ENCODE assay signal across 8 cellular contexts in the genomic region with DNA sequence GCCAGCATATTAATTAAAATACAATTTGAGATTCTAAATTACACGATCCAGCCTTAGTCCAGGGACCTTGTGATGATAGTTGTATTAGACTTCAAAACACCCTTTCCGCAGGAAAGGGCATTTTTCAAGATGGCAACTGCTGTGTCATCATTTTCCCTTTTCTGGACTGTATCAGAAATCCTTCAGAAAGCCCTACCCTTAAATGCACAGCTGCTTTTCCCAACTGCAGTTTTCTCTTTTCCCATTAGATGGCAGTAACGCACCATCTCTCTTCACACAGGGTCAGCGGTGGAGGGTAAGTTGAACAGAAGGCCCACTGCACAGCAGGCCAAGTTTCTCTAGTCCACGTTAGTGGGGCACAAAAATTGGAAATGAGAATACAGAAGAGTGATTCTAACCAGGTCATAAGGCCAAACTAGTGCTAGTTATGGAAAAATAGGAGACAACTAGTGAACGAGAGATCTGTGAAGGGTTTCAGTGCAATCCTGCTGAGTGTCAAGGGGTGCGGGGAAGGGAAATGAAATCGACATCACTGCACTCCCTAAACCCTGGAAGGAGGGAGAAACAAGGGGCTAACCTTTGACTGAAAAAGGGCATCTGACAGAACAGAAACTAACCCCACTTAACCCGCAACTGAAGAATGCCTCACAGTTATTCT. TPM values are rescaled to one million over a fixed set of nuclear protein-coding genes. Genes with fewer than 3 reads are reported as not detected.
DNase-seq lines count a peak whose midpoint lies in the region; ATAC-seq and TF ChIP-seq lines count a peak whose summit lies in the region.

No MANE protein-coding gene starts in this region.

- no peak for TF ChIP-seq EP300 in neural cell (conservative IDR thresholded peaks at IDR 0.05; ENCODE audit: poor library complexity, severe bottlenecking)

- no peaks in the 10 kb centered on the region for H3K9me2 ChIP-seq in neural cell (ENCODE audit: insufficient read depth, low read length)

- no peaks in the 10 kb centered on the region for H3F3A ChIP-seq in neural cell (ENCODE audit: insufficient read depth, low read length, poor library complexity, severe bottlenecking)

- peak; percentile 69 for DNase-seq in DND-41
- DNase-seq in KBM-7: peak; percentile 94
- peak; percentile 44 for DNase-seq in activated T-cell treated with anti-CD3 and anti-CD28 coated beads for 48 hours (ENCODE audit: low read depth)
- DNase-seq in fibroblast of gingiva (ENCODE audit: low read depth): peak; percentile 75
- no peak for DNase-seq in type B pancreatic cell (ENCODE audit: extremely low spot score, unreplicated experiment)

- no peaks in the 10 kb centered on the region for H3K36me3 ChIP-seq in DND-41 (ENCODE audit: insufficient read depth, low read length)
- H3K36me3 ChIP-seq in OCI-LY3 (replicated peaks; ENCODE audit: low read depth, low read length): no peaks in the 10 kb centered on the region
- no peaks in the 10 kb centered on the region for H3K36me3 ChIP-seq in neural cell (ENCODE audit: insufficient read depth, low read length)

- in situ Hi-C loops in KBM-7 (cut with MboI; ENCODE audit: low pct_unique_long_range_greater_than_20kb, low sequenced_read_pairs): no loop called here

- H3K4me1 ChIP-seq in DND-41 (ENCODE audit: insufficient read depth, low read length) (no peaks in the 10 kb centered on the region), OCI-LY3 (ENCODE audit: low read length) (peaks cover 24% of the 10 kb centered on the region)

- H3K9me3 Mint-ChIP-seq in type B pancreatic cell: no peaks in the 10 kb centered on the region

- H3K27ac ChIP-seq in DND-41 (ENCODE audit: low read length): no peak overlapping the region
- no peak overlapping the region for H3K27ac ChIP-seq in OCI-LY3 (ENCODE audit: low read length)
- no peak overlapping the region for H3K27ac ChIP-seq in neural cell (ENCODE audit: low read length)

- H3K4me3 ChIP-seq in DND-41 (ENCODE audit: low read depth in 1 of 2, low read length in 2 of 2): no peak overlapping the region
- no peak overlapping the region for H3K4me3 ChIP-seq in OCI-LY3 (ENCODE audit: low read length)
- no peak overlapping the region for H3K4me3 ChIP-seq in neural cell (ENCODE audit: low read length)

- H3K9me3 ChIP-seq in DND-41 (ENCODE audit: insufficient read depth, low read length, severe bottlenecking): no peaks in the 10 kb centered on the region
- no peaks in the 10 kb centered on the region for H3K9me3 ChIP-seq in OCI-LY3 (ENCODE audit: insufficient read depth, low read length)
- H3K9me3 ChIP-seq in neural cell (ENCODE audit: low read length): no peaks in the 10 kb centered on the region

- no peak overlapping the region for H3K27ac Mint-ChIP-seq in type B pancreatic cell

- TF ChIP-seq CTCF in DND-41 (IDR thresholded peaks at IDR 0.05; ENCODE audit: borderline replicate concordance, extremely low read depth, low read length, poor library complexity, severe bottlenecking): peak; percentile 98
- TF ChIP-seq CTCF in OCI-LY3 (IDR thresholded peaks at IDR 0.05; ENCODE audit: low read depth, low read length): peak; percentile 100
- TF ChIP-seq CTCF in neural cell (IDR thresholded peaks at IDR 0.05; ENCODE audit: poor library complexity, severe bottlenecking): peak; percentile 97
- peak; percentile 97 for TF ChIP-seq CTCF in type B pancreatic cell (conservative IDR thresholded peaks at IDR 0.05)

- H3K4me1 Mint-ChIP-seq in type B pancreatic cell (ENCODE audit: unreplicated experiment): peaks cover 24% of the 10 kb centered on the region

- H3K27me3 ChIP-seq in DND-41 (ENCODE audit: insufficient read depth, low read length, poor library complexity) (peaks cover 3% of the 10 kb centered on the region), OCI-LY3 (ENCODE audit: low read depth, low read length) (0 out of 2 replicates have a peak, but pooled peaks cover 7% of the 10 kb centered on the region), neural cell (ENCODE audit: insufficient read depth, low read depth, low read length) (no peaks in the 10 kb centered on the region)

- H3K9ac ChIP-seq in DND-41 (ENCODE audit: low read depth, low read length) (no peak overlapping the region), OCI-LY3 (ENCODE audit: low read length) (no peak overlapping the region), neural cell (ENCODE audit: low read length) (no peak overlapping the region)

- TF ChIP-seq RAD21 in neural cell (conservative IDR thresholded peaks at IDR 0.05): peak; percentile 97

- peak; percentile 99 for ATAC-seq in DND-41 (ENCODE audit: insufficient read depth, low read depth)
- no peak for ATAC-seq in GM19397 (IDR thresholded peaks at IDR 0.05; ENCODE audit: unreplicated experiment)

- H2AFZ ChIP-seq in DND-41 (ENCODE audit: low read depth, low read length) (no peak overlapping the region), OCI-LY3 (ENCODE audit: low read depth, low read length) (peak overlapping the region; percentile 74), neural cell (ENCODE audit: low read depth, low read length) (no peak overlapping the region)

- H3K36me3 Mint-ChIP-seq in type B pancreatic cell: no peaks in the 10 kb centered on the region

- H4K20me1 ChIP-seq in DND-41 (ENCODE audit: insufficient read depth, low read length) (no peaks in the 10 kb centered on the region), OCI-LY3 (ENCODE audit: insufficient read depth, low read length) (no peaks in the 10 kb centered on the region), neural cell (ENCODE audit: insufficient read depth) (no peaks in the 10 kb centered on the region)

- H3K79me2 ChIP-seq in DND-41 (ENCODE audit: insufficient read depth, low read length) (no peaks in the 10 kb centered on the region), OCI-LY3 (ENCODE audit: low read length) (no peaks in the 10 kb centered on the region), neural cell (replicated peaks; ENCODE audit: insufficient read depth, low read length) (no peaks in the 10 kb centered on the region)

- H3K4me3 Mint-ChIP-seq in type B pancreatic cell: no peak overlapping the region

- no peak overlapping the region for H3K4me2 ChIP-seq in DND-41 (ENCODE audit: insufficient read depth, low read length)
- H3K4me2 ChIP-seq in OCI-LY3 (ENCODE audit: low read length): peak overlapping the region; percentile 38
- no peak overlapping the region for H3K4me2 ChIP-seq in neural cell (ENCODE audit: low read length)

- H3K27me3 Mint-ChIP-seq in type B pancreatic cell: peaks cover 4% of the 10 kb centered on the region

TF ChIP-seq in neural cell, 6 proteins besides CTCF, POLR2A, EP300 and RAD21:
- TF ChIP-seq TAF1 (IDR thresholded peaks at IDR 0.05; ENCODE audit: low read depth) (no peak), MXI1 (conservative IDR thresholded peaks at IDR 0.05; ENCODE audit: poor library complexity, severe bottlenecking) (peak; percentile 15), SMC3 (conservative IDR thresholded peaks at IDR 0.05; ENCODE audit: poor library complexity) (peak; percentile 90)

RNA-seq across cellular contexts. Expression of a gene that starts 22.1 kb away (rescaled TPM):
- not detected in 2 replicates for polyA plus RNA-seq in neural cell
- polyA minus RNA-seq in neural cell: not detected in 2 replicates
- not detected in 2 replicates for total RNA-seq in type B pancreatic cell (ENCODE audit: low replicate concordance)

RNA-seq across cellular contexts. Expression of a gene that starts 22.3 kb away (rescaled TPM):
- 0.04 TPM in 1 of 2 replicates, not detected in the other for polyA plus RNA-seq in neural cell
- polyA minus RNA-seq in neural cell: not detected in 2 replicates
- 0.17 and 0.27 TPM in 2 replicates for total RNA-seq in type B pancreatic cell (ENCODE audit: low replicate concordance)
